8 cellular contexts compared by ENCODE assay signal in the genomic region with DNA sequence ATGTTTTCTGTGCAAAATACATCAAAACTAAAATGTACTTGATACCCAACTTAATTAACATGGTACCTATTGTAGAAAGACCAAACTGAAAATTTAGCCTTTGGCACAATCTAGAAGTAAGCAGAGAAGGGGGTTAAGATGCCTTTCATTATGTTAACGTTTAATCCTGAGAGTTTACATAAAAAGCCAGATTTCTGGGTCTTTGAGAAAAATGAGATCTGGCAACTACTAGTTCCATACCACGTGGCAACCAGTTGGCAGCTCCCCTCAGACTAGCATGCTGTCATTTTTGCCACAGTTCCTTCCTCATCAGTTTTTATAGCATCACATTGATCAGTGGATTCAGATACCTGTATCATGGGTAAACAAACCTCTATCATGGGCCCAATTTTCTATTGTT. TPM values are rescaled to one million over a fixed set of nuclear protein-coding genes. Genes with fewer than 3 reads are reported as not detected.
A peak's percentile ranks its signal among the peaks of the same experiment; 100 is the strongest.
DNase-seq lines count a peak whose midpoint lies in the region; ATAC-seq and TF ChIP-seq lines count a peak whose summit lies in the region.

No MANE protein-coding gene starts in this region.

- peaks cover 6% of the 10 kb centered on the region for H3K9me1 ChIP-seq in IMR-90 (ENCODE audit: insufficient read depth, low read length)

- H2AFZ ChIP-seq in IMR-90 (replicated peaks; ENCODE audit: low read length, poor library complexity) = no peak overlapping the region

- peaks cover 15% of the 10 kb centered on the region; the same call in 1 of the 2 replicates for H4K20me1 ChIP-seq in IMR-90 (ENCODE audit: insufficient read depth, low read length)

- CTCF ChIA-PET in IMR-90 (lab: Yijun Ruan, JAX) = interaction anchor here (0.6 kb wide), 1 partner anchor 580 kb away, joined by 3 read pairs; no protein-coding TSS in a partner anchor

- H3K4me1 Mint-ChIP-seq in activated naive CD8-positive, alpha-beta T cell treated with anti-CD3 and anti-CD28 coated beads for 36 hours = peaks cover 57% of the 10 kb centered on the region

- no peak overlapping the region for H3K18ac ChIP-seq in IMR-90 (ENCODE audit: low read depth, low read length)

- DNase-seq in COLO668 (lab: John Stamatoyannopoulos, UW; ENCODE audit: unreplicated experiment) (peak; percentile 24), IMR-90 (peak; percentile 22), left kidney (ENCODE audit: low read depth, low spot score) (peak; percentile 4)
- DNase-seq in activated naive CD8-positive, alpha-beta T cell treated with anti-CD3 and anti-CD28 coated beads for 36 hours = no peak

- no peak for TF ChIP-seq POLR2A in IMR-90 (IDR thresholded peaks at IDR 0.05; ENCODE audit: low read depth, low read length)

- H3K27me3 ChIP-seq in IMR-90 (ENCODE audit: control insufficient read depth, insufficient read depth, low read length) = no peaks in the 10 kb centered on the region

- peak overlapping the region; percentile 72 for H3K27ac Mint-ChIP-seq in activated naive CD8-positive, alpha-beta T cell treated with anti-CD3 and anti-CD28 coated beads for 36 hours

- H2BK20ac ChIP-seq in IMR-90 (ENCODE audit: low read depth, low read length) = no peak overlapping the region

- H2BK120ac ChIP-seq in IMR-90 (ENCODE audit: low read depth, low read length) = no peak overlapping the region

- peaks cover 6% of the 10 kb centered on the region for H3K9me3 Mint-ChIP-seq in activated naive CD8-positive, alpha-beta T cell treated with anti-CD3 and anti-CD28 coated beads for 36 hours

- H4K91ac ChIP-seq in IMR-90 (ENCODE audit: insufficient read depth, low read depth, low read length) = no peak overlapping the region

- H2AK9ac ChIP-seq in IMR-90 (replicated peaks; ENCODE audit: low read depth, low read length, poor library complexity) = no peak overlapping the region

- peak overlapping the region; percentile 39; the same call in 1 of the 2 replicates for H3K27ac ChIP-seq in IMR-90 (ENCODE audit: insufficient read depth, low read length)

- H3K56ac ChIP-seq in IMR-90 (ENCODE audit: extremely low read depth, insufficient read depth, low read length) = peak overlapping the region; percentile 29; the same call in 1 of the 2 replicates

- peaks cover 2% of the 10 kb centered on the region; the same call in 1 of the 2 replicates for H3K4me1 ChIP-seq in IMR-90 (ENCODE audit: control insufficient read depth, insufficient read depth, low read length)

- dilution Hi-C loops in IMR-90 (cut with HindIII; ENCODE audit: low sequenced_read_pairs, unreplicated experiment) = no loop called here

- H3K23ac ChIP-seq in IMR-90 (ENCODE audit: low read depth, low read length) = peak overlapping the region; percentile 77

- peaks cover 40% of the 10 kb centered on the region for H3K36me3 Mint-ChIP-seq in activated naive CD8-positive, alpha-beta T cell treated with anti-CD3 and anti-CD28 coated beads for 36 hours

- peak overlapping the region; percentile 79; the same call in 1 of the 2 replicates for H3K9ac ChIP-seq in IMR-90 (ENCODE audit: low read depth, low read length)

- H3K79me1 ChIP-seq in IMR-90 (ENCODE audit: low read depth in 1 of 2, low read length in 2 of 2) = peaks cover 5 to 42% of the 10 kb centered on the region in 2 experiments; a peak in 2 of 4 replicates

- H2BK5ac ChIP-seq in IMR-90 (ENCODE audit: low read depth, low read length, poor library complexity, severe bottlenecking) = peak overlapping the region; percentile 48

- ATAC-seq in IMR-90 (ENCODE audit: low read depth) (no peak), HG03460 (IDR thresholded peaks at IDR 0.05; ENCODE audit: unreplicated experiment) (no peak), HG03378 (IDR thresholded peaks at IDR 0.05; ENCODE audit: unreplicated experiment) (no peak), GM21526 (IDR thresholded peaks at IDR 0.05; ENCODE audit: low FRiP score, unreplicated experiment) (no peak), GM21723 (IDR thresholded peaks at IDR 0.05; ENCODE audit: unreplicated experiment) (no peak)

- no peak overlapping the region for H2BK15ac ChIP-seq in IMR-90 (ENCODE audit: low read depth, low read length)

- no peaks in the 10 kb centered on the region for H3K36me3 ChIP-seq in IMR-90 (ENCODE audit: control insufficient read depth, insufficient read depth, low read length)

- peak overlapping the region; percentile 8; the same call in 1 of the 2 replicates for H3K4ac ChIP-seq in IMR-90 (ENCODE audit: low read depth, low read length)

- no peak overlapping the region for H2AK5ac ChIP-seq in IMR-90 (ENCODE audit: low read depth, low read length)

- TSS peak; percentile 37 for BruUV-seq in IMR-90 (replicated peaks; lab: Mats Ljungman, UMichigan)

- H3K27me3 Mint-ChIP-seq in activated naive CD8-positive, alpha-beta T cell treated with anti-CD3 and anti-CD28 coated beads for 36 hours = peaks cover 4% of the 10 kb centered on the region

- H4K8ac ChIP-seq in IMR-90 (ENCODE audit: low read depth in 2 of 2, low read length in 2 of 2) = no peak overlapping the region

- peak overlapping the region; percentile 99 for H3K4me3 Mint-ChIP-seq in activated naive CD8-positive, alpha-beta T cell treated with anti-CD3 and anti-CD28 coated beads for 36 hours

- TF ChIP-seq CTCF in IMR-90 (conservative IDR thresholded peaks at IDR 0.05; ENCODE audit: low read depth, low read length) = no peak

- intact Hi-C loops in IMR-90 (cut with micrococcal nuclease) = no loop called here

- WGBS in IMR-90 (ENCODE audit: extremely low coverage in 2 of 2, insufficient read length in 1 of 2), 2 experiments = no CpG with 5 or more reads among the region's 2 CpGs

- no peaks in the 10 kb centered on the region for H3K9me3 ChIP-seq in IMR-90 (ENCODE audit: control insufficient read depth, insufficient read depth, low read length)

- no peak overlapping the region; the same call in 1 of the 2 replicates for H4K5ac ChIP-seq in IMR-90 (ENCODE audit: low read depth, low read length)

- H3K14ac ChIP-seq in IMR-90 (replicated peaks; ENCODE audit: low read depth, low read length) = peak overlapping the region; percentile 52; the same call in 1 of the 2 replicates

- no peak for TF ChIP-seq RAD21 in IMR-90 (IDR thresholded peaks at IDR 0.05; ENCODE audit: low read length)

- in situ Hi-C loops in IMR-90 (cut with MboI; ENCODE audit: low sequenced_read_pairs) = no loop called here

- POLR2A ChIA-PET in IMR-90 (lab: Charles Lee; ENCODE audit: unreplicated experiment) = no interaction called here

- H3K4me3 ChIP-seq in IMR-90 (ENCODE audit: insufficient read depth, low read depth, low read length) = peak overlapping the region; percentile 82

- peak overlapping the region; percentile 83 for H3K4me2 ChIP-seq in IMR-90 (ENCODE audit: low read depth, low read length)

TF ChIP-seq in IMR-90, 13 proteins besides CTCF, POLR2A, EP300 and RAD21:
- TF ChIP-seq, protein P1, sequence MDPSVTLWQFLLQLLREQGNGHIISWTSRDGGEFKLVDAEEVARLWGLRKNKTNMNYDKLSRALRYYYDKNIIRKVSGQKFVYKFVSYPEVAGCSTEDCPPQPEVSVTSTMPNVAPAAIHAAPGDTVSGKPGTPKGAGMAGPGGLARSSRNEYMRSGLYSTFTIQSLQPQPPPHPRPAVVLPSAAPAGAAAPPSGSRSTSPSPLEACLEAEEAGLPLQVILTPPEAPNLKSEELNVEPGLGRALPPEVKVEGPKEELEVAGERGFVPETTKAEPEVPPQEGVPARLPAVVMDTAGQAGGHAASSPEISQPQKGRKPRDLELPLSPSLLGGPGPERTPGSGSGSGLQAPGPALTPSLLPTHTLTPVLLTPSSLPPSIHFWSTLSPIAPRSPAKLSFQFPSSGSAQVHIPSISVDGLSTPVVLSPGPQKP (IDR thresholded peaks at IDR 0.05; ENCODE audit: borderline replicate concordance, low read depth, low read length) = no peak
- TF ChIP-seq RFX5 (IDR thresholded peaks at IDR 0.05; ENCODE audit: low read depth, low read length) (no peak), RCOR1 (IDR thresholded peaks at IDR 0.05; ENCODE audit: insufficient replicate concordance, low read length) (no peak), NFE2L2 (IDR thresholded peaks at IDR 0.05; ENCODE audit: low read depth, low read length) (no peak), SMC3 (IDR thresholded peaks at IDR 0.05; ENCODE audit: low read depth, low read length) (no peak), MXI1 (IDR thresholded peaks at IDR 0.05; ENCODE audit: borderline replicate concordance, low read depth, low read length) (peak; percentile 84; the same call in 1 of the 2 replicates), BHLHE40 (IDR thresholded peaks at IDR 0.05; ENCODE audit: low read depth, low read length) (no peak), MAFK (IDR thresholded peaks at IDR 0.05; ENCODE audit: low read depth, low read length) (no peak)
- TF ChIP-seq, protein P2, sequence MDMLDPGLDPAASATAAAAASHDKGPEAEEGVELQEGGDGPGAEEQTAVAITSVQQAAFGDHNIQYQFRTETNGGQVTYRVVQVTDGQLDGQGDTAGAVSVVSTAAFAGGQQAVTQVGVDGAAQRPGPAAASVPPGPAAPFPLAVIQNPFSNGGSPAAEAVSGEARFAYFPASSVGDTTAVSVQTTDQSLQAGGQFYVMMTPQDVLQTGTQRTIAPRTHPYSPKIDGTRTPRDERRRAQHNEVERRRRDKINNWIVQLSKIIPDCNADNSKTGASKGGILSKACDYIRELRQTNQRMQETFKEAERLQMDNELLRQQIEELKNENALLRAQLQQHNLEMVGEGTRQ (IDR thresholded peaks at IDR 0.05; ENCODE audit: low read depth, low read length) = peak; percentile 46; the same call in 1 of the 2 replicates

RNA-seq across cellular contexts. Expression of a gene that starts 1.5 kb away (rescaled TPM):
- 161 and 184 TPM in 2 replicates for total RNA-seq in IMR-90 (2012; rRNA removed)
- polyA plus RNA-seq in IMR-90 (2012; rRNA removed) = 9.6 and 10.9 TPM in 2 replicates
- 3.3 and 5.7 TPM in 2 replicates for polyA plus RNA-seq in IMR-90 (2012; cell fraction: cytosol; rRNA removed)
- 6.4 and 10.0 TPM in 2 replicates for polyA plus RNA-seq in IMR-90 (2012; cell fraction: nucleus; rRNA removed; ENCODE audit: low replicate concordance)
- total RNA-seq in activated naive CD8-positive, alpha-beta T cell treated with anti-CD3 and anti-CD28 coated beads for 36 hours = 10 to 100 TPM; 58.2 to 62.0 TPM

RNA-seq across cellular contexts. Expression of a gene that starts 1.8 kb away (rescaled TPM):
- total RNA-seq in IMR-90 (2012; rRNA removed) = 12.9 and 25.8 TPM in 2 replicates
- polyA plus RNA-seq in IMR-90 (2012; rRNA removed) = 15.7 and 18.4 TPM in 2 replicates
- 3.5 and 9.1 TPM in 2 replicates for polyA plus RNA-seq in IMR-90 (2012; cell fraction: cytosol; rRNA removed)
- polyA plus RNA-seq in IMR-90 (2012; cell fraction: nucleus; rRNA removed; ENCODE audit: low replicate concordance) = 8.0 and 9.8 TPM in 2 replicates
- total RNA-seq in activated naive CD8-positive, alpha-beta T cell treated with anti-CD3 and anti-CD28 coated beads for 36 hours = 100 to 1,000 TPM; 118 to 129 TPM

RNA-seq across cellular contexts. Expression of a gene that starts 44.3 kb away (rescaled TPM):
- total RNA-seq in IMR-90 (2012; rRNA removed) = 2.0 and 12.8 TPM in 2 replicates
- 13.7 and 15.9 TPM in 2 replicates for polyA plus RNA-seq in IMR-90 (2012; rRNA removed)
- polyA plus RNA-seq in IMR-90 (2012; cell fraction: cytosol; rRNA removed) = 3.4 and 3.8 TPM in 2 replicates
- 0.87 and 4.0 TPM in 2 replicates for polyA plus RNA-seq in IMR-90 (2012; cell fraction: nucleus; rRNA removed; ENCODE audit: low replicate concordance)
- 10 to 100 TPM; 36.7 to 40.4 TPM for total RNA-seq in activated naive CD8-positive, alpha-beta T cell treated with anti-CD3 and anti-CD28 coated beads for 36 hours
